Comparison of ENCODE assay signal across 1 cellular context in genomic region chr6:42929928-42930360, GRCh38.
A peak's percentile ranks its signal among the peaks of the same experiment; 100 is the strongest.
TF ChIP-seq lines count a peak whose summit lies in the region.

No MANE protein-coding gene starts in this region.

TF ChIP-seq in GM12878, 131 proteins besides CTCF, POLR2A, EP300 and RAD21 (continued from another document):
- TF ChIP-seq ZNF592 (IDR thresholded peaks at IDR 0.05) (no peak), RFX5 (IDR thresholded peaks at IDR 0.05; ENCODE audit: low read depth, low read length) (0 out of 2 replicates have a peak, but pooled peaks have one; percentile 24), SMAD1 (IDR thresholded peaks at IDR 0.05; ENCODE audit: low read depth, partially characterized antibody) (peak; percentile 57), CREB1 (IDR thresholded peaks at IDR 0.05; ENCODE audit: low read depth) (no peak; the same call in 1 of the 2 replicates), EZH2 (IDR thresholded peaks at IDR 0.05; ENCODE audit: borderline replicate concordance, control insufficient read depth, low read depth, low read length) (no peak), CBX3 (IDR thresholded peaks at IDR 0.05; ENCODE audit: borderline replicate concordance, low read depth) (no peak), NR2C1 (IDR thresholded peaks at IDR 0.05) (no peak), SPI1 (IDR thresholded peaks at IDR 0.05; ENCODE audit: borderline replicate concordance, insufficient read depth, low read depth, low read length) (peak; percentile 100), STAT3 (IDR thresholded peaks at IDR 0.05; ENCODE audit: low read depth, low read length) (0 out of 2 replicates have a peak, but pooled peaks have one; percentile 79), MYB (IDR thresholded peaks at IDR 0.05; ENCODE audit: borderline replicate concordance, low read depth, low read length) (peak; percentile 70), CHD1 (IDR thresholded peaks at IDR 0.05; ENCODE audit: low read depth, low read length) (no peak), IRF4 (IDR thresholded peaks at IDR 0.05; ENCODE audit: low read depth, low read length) (peak; percentile 100)
- TF ChIP-seq, protein P1, sequence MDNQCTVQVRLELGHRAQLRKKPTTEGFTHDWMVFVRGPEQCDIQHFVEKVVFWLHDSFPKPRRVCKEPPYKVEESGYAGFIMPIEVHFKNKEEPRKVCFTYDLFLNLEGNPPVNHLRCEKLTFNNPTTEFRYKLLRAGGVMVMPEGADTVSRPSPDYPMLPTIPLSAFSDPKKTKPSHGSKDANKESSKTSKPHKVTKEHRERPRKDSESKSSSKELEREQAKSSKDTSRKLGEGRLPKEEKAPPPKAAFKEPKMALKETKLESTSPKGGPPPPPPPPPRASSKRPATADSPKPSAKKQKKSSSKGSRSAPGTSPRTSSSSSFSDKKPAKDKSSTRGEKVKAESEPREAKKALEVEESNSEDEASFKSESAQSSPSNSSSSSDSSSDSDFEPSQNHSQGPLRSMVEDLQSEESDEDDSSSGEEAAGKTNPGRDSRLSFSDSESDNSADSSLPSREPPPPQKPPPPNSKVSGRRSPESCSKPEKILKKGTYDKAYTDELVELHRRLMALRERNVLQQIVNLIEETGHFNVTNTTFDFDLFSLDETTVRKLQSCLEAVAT (IDR thresholded peaks at IDR 0.05), result peak; percentile 85
- TF ChIP-seq, protein P2, sequence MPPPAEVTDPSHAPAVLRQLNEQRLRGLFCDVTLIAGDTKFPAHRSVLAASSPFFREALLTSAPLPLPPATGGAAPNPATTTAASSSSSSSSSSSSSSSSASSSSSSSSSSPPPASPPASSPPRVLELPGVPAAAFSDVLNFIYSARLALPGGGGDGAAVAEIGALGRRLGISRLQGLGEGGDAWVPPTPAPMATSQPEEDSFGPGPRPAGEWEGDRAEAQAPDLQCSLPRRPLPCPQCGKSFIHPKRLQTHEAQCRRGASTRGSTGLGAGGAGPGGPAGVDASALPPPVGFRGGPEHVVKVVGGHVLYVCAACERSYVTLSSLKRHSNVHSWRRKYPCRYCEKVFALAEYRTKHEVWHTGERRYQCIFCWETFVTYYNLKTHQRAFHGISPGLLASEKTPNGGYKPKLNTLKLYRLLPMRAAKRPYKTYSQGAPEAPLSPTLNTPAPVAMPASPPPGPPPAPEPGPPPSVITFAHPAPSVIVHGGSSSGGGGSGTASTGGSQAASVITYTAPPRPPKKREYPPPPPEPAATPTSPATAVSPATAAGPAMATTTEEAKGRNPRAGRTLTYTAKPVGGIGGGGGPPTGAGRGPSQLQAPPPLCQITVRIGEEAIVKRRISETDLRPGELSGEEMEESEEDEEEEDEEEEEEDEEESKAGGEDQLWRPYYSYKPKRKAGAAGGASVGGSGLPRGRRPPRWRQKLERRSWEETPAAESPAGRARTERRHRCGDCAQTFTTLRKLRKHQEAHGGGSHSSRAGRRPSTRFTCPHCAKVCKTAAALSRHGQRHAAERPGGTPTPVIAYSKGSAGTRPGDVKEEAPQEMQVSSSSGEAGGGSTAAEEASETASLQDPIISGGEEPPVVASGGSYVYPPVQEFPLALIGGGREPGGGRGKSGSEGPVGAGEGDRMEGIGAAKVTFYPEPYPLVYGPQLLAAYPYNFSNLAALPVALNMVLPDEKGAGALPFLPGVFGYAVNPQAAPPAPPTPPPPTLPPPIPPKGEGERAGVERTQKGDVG (CRISPR knock-in tag; IDR thresholded peaks at IDR 0.05), result no peak
